2 cellular contexts compared by ENCODE assay signal in genomic region chr12:42791399-42791798, GRCh38.
TF ChIP-seq lines count a peak whose summit lies in the region.

No MANE protein-coding gene starts in this region.

TF ChIP-seq in HCT116, 20 proteins besides CTCF, POLR2A, EP300 and RAD21:
- TF ChIP-seq REST (IDR thresholded peaks at IDR 0.05; ENCODE audit: low read depth) = no peak
- no peak for TF ChIP-seq EZH2phosphoT487 (IDR thresholded peaks at IDR 0.05; ENCODE audit: borderline replicate concordance)
- TF ChIP-seq CEBPB (IDR thresholded peaks at IDR 0.05; ENCODE audit: low read depth) = no peak
- TF ChIP-seq ELF1 (IDR thresholded peaks at IDR 0.05; ENCODE audit: borderline replicate concordance, low read depth) = no peak
- no peak for TF ChIP-seq TCF7L2 (IDR thresholded peaks at IDR 0.05; ENCODE audit: borderline replicate concordance, extremely low read depth, insufficient read depth, insufficient read length)
- TF ChIP-seq YY1 (IDR thresholded peaks at IDR 0.05; ENCODE audit: extremely low read depth, insufficient replicate concordance, low read depth, low read length) = no peak
- no peak for TF ChIP-seq ATF3 (IDR thresholded peaks at IDR 0.05)
- no peak for TF ChIP-seq ZBTB33 (IDR thresholded peaks at IDR 0.05; ENCODE audit: extremely low read depth, insufficient replicate concordance, low read length)
- no peak for TF ChIP-seq EGR1 (IDR thresholded peaks at IDR 0.05; ENCODE audit: low read depth)
- TF ChIP-seq SRF (IDR thresholded peaks at IDR 0.05; ENCODE audit: low read depth) = no peak
- no peak for TF ChIP-seq CBX3 (IDR thresholded peaks at IDR 0.05; ENCODE audit: low read depth)
- TF ChIP-seq JUND (IDR thresholded peaks at IDR 0.05) = no peak
- TF ChIP-seq ZNF274 (IDR thresholded peaks at IDR 0.05; ENCODE audit: low read depth, low read length) = no peak
- no peak for TF ChIP-seq POLR2AphosphoS5 (IDR thresholded peaks at IDR 0.05; ENCODE audit: low read depth, low read length)
- TF ChIP-seq FOSL1 (IDR thresholded peaks at IDR 0.05; ENCODE audit: low read depth) = no peak
- no peak for TF ChIP-seq SIN3A (IDR thresholded peaks at IDR 0.05; ENCODE audit: low read depth)
- TF ChIP-seq ZFX (IDR thresholded peaks at IDR 0.05) = no peak

TF ChIP-seq in endothelial cell of umbilical vein, 7 proteins besides CTCF, POLR2A, EP300 and RAD21:
- TF ChIP-seq POLR2AphosphoS5 (IDR thresholded peaks at IDR 0.05; ENCODE audit: insufficient read depth, low read depth, low read length) (no peak), GATA2 (IDR thresholded peaks at IDR 0.05; ENCODE audit: insufficient read depth, insufficient read length, low read depth, low read length) (no peak), MYC (IDR thresholded peaks at IDR 0.05; ENCODE audit: low read depth, low read length) (no peak), JUN (IDR thresholded peaks at IDR 0.05; ENCODE audit: borderline replicate concordance, insufficient read depth, insufficient read length, low read depth) (no peak), EZH2 (IDR thresholded peaks at IDR 0.05; ENCODE audit: borderline replicate concordance, low read depth, low read length, severe bottlenecking) (no peak)
